In the genomic region with DNA sequence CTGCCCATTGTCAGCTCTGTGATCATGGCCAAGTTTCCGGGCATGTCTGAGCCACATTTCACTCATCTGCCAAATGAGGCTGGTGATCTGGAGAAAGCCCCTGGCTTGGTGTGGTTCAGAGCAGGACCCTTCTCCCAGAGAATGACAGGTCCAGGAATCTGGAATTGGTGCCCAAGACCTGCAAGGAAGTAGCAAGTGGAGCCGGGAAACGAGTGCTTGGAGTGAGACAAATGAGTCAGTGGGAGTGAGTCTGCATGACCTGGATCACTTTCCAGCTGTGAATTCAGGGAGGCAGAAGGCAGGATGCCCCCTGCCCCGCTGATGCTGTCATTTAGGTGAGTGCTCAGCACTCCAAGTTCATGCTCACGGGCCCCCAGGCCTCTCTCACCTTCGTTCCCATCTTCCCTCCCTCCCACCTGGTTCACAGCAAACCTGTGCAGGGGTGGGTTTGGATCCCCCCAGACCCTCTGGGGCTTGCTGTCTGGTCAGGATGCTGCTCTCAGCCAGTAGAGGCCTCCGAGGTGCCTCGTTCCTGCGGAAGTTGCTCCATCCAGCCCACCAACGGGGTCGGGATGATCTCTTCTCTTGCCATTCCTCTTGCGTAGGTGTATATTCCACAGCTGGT, we compare ENCODE assay signal across 25 cellular contexts.
"Had no signal": no experiment of that assay in that cellular context is flagged by ENCODE, and none has a peak within 500 bp of the region (broad histone marks: within the 10 kb centered on the region; RNA-seq: fewer than 3 reads in every experiment).

No MANE protein-coding gene starts in this region.

- H3K9me3 ChIP-seq: colonic mucosa, esophagus squamous epithelium, heart right ventricle, pancreas, psoas muscle, testis, transverse colon had no signal

- H3K27ac ChIP-seq: colonic mucosa, epithelial cell of prostate, esophagus squamous epithelium, heart right ventricle, pancreas, psoas muscle, testis, transverse colon had no signal

- H3K4me1 ChIP-seq: colonic mucosa, esophagus squamous epithelium, heart right ventricle, psoas muscle, testis, transverse colon had no signal

- DNase-seq: activated CD4-positive, alpha-beta memory T cell treated with anti-CD3 and anti-CD28 coated beads for 36 hours; activated CD4-positive, alpha-beta T cell treated with anti-CD3 and anti-CD28 coated beads, Interleukin-2, amount 10 ng/mL, durations not matched to agents 24 days and 14 days; activated CD4-positive, CD25-positive, alpha-beta regulatory T cell treated with anti-CD3 and anti-CD28 coated beads, Interleukin-2, amount 50 U/mL, for 72 hours; activated CD8-positive, alpha-beta memory T cell treated with anti-CD3 and anti-CD28 coated beads, Interleukin-2, amount 50 U/mL, for 4 hours; activated gamma-delta T cell treated with Interleukin-2 at 50 U/mL for 16 hours; activated T-cell treated with anti-CD3 and anti-CD28 coated beads, Interleukin-2, amount 50 U/mL, for 1 hour; colonic mucosa; effector CD8-positive, alpha-beta T cell; esophagus squamous epithelium; foreskin melanocyte; heart right ventricle; kidney glomerular epithelial cell; mammary epithelial cell; nucleus accumbens; psoas muscle; stimulated activated CD4-positive, alpha-beta T cell treated with anti-CD3 and anti-CD28 coated beads, Interleukin-2, amount 100 ng/mL, for 48 hours; stimulated activated naive CD4-positive, alpha-beta T cell treated with Interleukin-2 at 50 U/mL for 16 hours; SW 1271; T-helper 2 cell; testis had no signal

- H3K27me3 ChIP-seq: colonic mucosa, pancreas, testis, transverse colon had no signal

- H3K36me3 ChIP-seq: colonic mucosa, esophagus squamous epithelium, heart right ventricle, pancreas, transverse colon had no signal

- ATAC-seq: pancreas, psoas muscle had no signal

- FAIRE-seq: bronchial epithelial cell, endometrium, pancreas had no signal

- H3K4me3 ChIP-seq: colonic mucosa, esophagus squamous epithelium, heart right ventricle, pancreas, psoas muscle, testis, transverse colon had no signal
